ENCODE assay signal across 11 cellular contexts in genomic region chr13:71536201-71536600, GRCh38.
"Had no signal": no experiment of that assay in that cellular context is flagged by ENCODE, and none has a peak within 500 bp of the region (broad histone marks: within the 10 kb centered on the region; RNA-seq: fewer than 3 reads in every experiment).

No MANE protein-coding gene starts in this region.

- DNase-seq: GM23248, GOT3, H7, H9, HCEC 1CT, HFFc6 had no signal

- H3K4me2 ChIP-seq: GM23338 had no signal

- H2AFZ ChIP-seq: GM23248, GM23338 had no signal

- H3K4me3 ChIP-seq: GM23248, GM23338, HAP-1 had no signal

- H3K9me3 ChIP-seq: HAP-1 had no signal

- H3K4me1 ChIP-seq: HAP-1 had no signal

- H3K9ac ChIP-seq: GM23248 had no signal

- H3K4me1 Mint-ChIP-seq: GM23338, H9 had no signal

- H3K27ac ChIP-seq: GM23248 had no signal

- H3K4me3 Mint-ChIP-seq: GM23338, H9, HFFc6 had no signal

- H3K36me3 ChIP-seq: HAP-1 had no signal

- H3K27ac Mint-ChIP-seq: GM23338, H9, HFFc6 had no signal

- H3K9me3 Mint-ChIP-seq: GM23338, H9 had no signal

- FAIRE-seq: H1, H54 had no signal

- ATAC-seq: GM23338, HCT116 had no signal
